Comparison of ENCODE assay signal across 21 cellular contexts in the genomic region with DNA sequence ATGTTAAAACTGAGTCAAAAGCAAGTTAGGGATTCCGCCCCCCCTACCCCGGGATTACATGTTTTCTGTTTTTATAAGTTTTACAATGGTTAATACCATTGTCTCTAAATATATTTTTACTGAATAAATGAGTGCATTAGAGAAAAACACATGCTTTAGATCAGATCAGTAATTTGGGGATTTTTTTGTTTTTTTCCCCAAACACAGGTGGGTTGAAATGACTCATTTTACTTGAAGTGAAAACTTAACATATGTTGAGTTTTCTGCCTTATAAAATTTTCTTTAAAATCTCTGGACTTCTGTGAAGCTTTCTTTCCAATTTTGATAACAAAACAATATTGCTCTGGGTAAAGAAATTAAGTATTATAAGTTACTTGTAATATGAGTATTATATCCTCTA.
"Had no signal": no experiment of that assay in that cellular context is flagged by ENCODE, and none has a peak within 500 bp of the region (broad histone marks: within the 10 kb centered on the region; RNA-seq: fewer than 3 reads in every experiment).

No MANE protein-coding gene starts in this region.

- H3K27me3 Mint-ChIP-seq: T-cell had no signal

- H3K27ac Mint-ChIP-seq: T-cell had no signal

- H3K9me3 ChIP-seq: MG63, SK-N-SH had no signal

- H3K4me3 ChIP-seq: MG63 had no signal

- H3K27ac ChIP-seq: RWPE1 had no signal

- H3K4me1 Mint-ChIP-seq: T-cell had no signal

- DNase-seq: KBM-7, MG63, NCI-H1092, NCI-H1105 treated with DMSO at 0.1 percent for 48 hours, NCI-H1417 treated with DMSO at 0.1 percent for 48 hours, NCI-H146, NCI-H1694 treated with DMSO at 0.1 percent for 48 hours, NCI-H1930, NCI-H2081, NCI-H2107, NCI-H2227 treated with DMSO at 0.1 percent for 48 hours, NCI-H524, NCI-H526 treated with DMSO at 0.1 percent for 48 hours, NCI-H748 treated with DMSO at 0.1 percent for 48 hours, PC-3, SHP77, SK-N-SH, SW 1271, T-cell had no signal

- H3K9ac ChIP-seq: SK-N-SH had no signal

- H3K9me3 Mint-ChIP-seq: T-cell had no signal

- H3K4me3 Mint-ChIP-seq: T-cell had no signal

- H3K27me3 ChIP-seq: MG63 had no signal

- H3K4me2 ChIP-seq: SK-N-SH had no signal

- ATAC-seq: Panc1, PC-3, T-cell had no signal
